In the genomic region with DNA sequence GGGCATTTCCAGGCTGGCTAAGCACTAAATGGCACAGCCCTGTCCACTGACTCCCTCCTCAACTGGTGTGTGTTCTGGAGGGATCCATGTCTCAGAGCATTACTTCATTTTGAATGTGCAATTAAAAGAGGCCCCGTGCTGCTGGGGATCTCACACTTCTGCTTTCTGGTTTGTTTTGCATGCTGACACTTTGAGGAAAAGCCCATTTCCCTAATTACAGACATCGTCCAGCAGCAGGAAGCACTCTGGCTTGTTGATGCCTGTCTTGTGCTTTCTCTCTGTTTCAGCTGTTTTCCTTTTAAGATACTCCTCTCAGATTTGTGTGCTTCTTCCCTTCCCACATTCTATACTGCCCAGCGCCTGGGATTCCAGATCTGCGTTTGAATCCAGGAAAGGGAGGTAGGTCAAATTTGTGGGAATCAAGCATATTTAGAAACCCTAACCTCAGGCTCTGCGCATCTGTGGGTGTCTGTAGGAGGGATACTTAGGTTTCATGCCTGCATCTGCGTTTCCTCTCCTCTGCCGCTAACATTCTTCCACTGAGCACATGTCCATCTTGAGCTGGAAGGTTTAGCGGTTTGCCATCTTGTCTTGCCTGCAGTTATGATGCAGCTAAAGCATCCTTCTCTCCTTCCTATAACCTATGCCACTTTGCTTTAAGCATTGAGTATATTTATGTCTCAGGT, we compare ENCODE assay signal across 10 cellular contexts. TPM values are rescaled to one million over a fixed set of nuclear protein-coding genes. Genes with fewer than 3 reads are reported as not detected.
DNase-seq lines count a peak whose midpoint lies in the region; ATAC-seq, FAIRE-seq and TF ChIP-seq lines count a peak whose summit lies in the region.
"Had no signal": no experiment of that assay in that cellular context is flagged by ENCODE, and none has a peak within 500 bp of the region (broad histone marks: within the 10 kb centered on the region; RNA-seq: fewer than 3 reads in every experiment).

No MANE protein-coding gene starts in this region.

- peaks cover 5% of the 10 kb centered on the region for H3K4me1 Mint-ChIP-seq in activated T-cell treated with anti-CD3 and anti-CD28 coated beads, Interleukin-2, amount 50 U/mL, for 4 hours (ENCODE audit: low read depth)

- H3K27me3 Mint-ChIP-seq in activated T-cell treated with anti-CD3 and anti-CD28 coated beads, Interleukin-2, amount 50 U/mL, for 4 hours (ENCODE audit: low read depth): peaks cover 24% of the 10 kb centered on the region

- no peaks in the 10 kb centered on the region for H3K36me3 Mint-ChIP-seq in activated T-cell treated with anti-CD3 and anti-CD28 coated beads, Interleukin-2, amount 50 U/mL, for 4 hours (ENCODE audit: insufficient read depth)

- peak; percentile 60 for TF ChIP-seq POLR2A in GM12892 (IDR thresholded peaks at IDR 0.05; ENCODE audit: low read depth, low read length)

- intact Hi-C loops in Right ventricle myocardium superior (cut with DNase I): no loop called here

- DNase-seq in GM12892 (ENCODE audit: insufficient read length) (no peak), Right ventricle myocardium superior (no peak), AG08396 (ENCODE audit: low spot score) (no peak), NCI-H524 (lab: John Stamatoyannopoulos, UW) (no peak)
- DNase-seq in activated T-cell treated with anti-CD3 and anti-CD28 coated beads, Interleukin-2, amount 50 U/mL, for 4 hours: no peak
- no peak for DNase-seq in stimulated activated CD4-positive, alpha-beta T cell treated with anti-CD3 and anti-CD28 coated beads, Interleukin-4, amount 100 ng/mL, for 1 hour
- DNase-seq: activated naive CD4-positive, alpha-beta T cell treated with anti-CD3 and anti-CD28 coated beads for 36 hours; NCI-H82 had no signal

- ATAC-seq in GM21529 (IDR thresholded peaks at IDR 0.05; ENCODE audit: unreplicated experiment) (peak; percentile 56), HG03521 (IDR thresholded peaks at IDR 0.05; ENCODE audit: unreplicated experiment) (peak; percentile 52), Right ventricle myocardium superior (ENCODE audit: poor library complexity) (peak; percentile 51)
- no peak for ATAC-seq in activated T-cell treated with anti-CD3 and anti-CD28 coated beads, Interleukin-2, amount 50 U/mL, for 4 hours

- FAIRE-seq in GM12892 (lab: Jason Lieb, UNC): peak; percentile 97

- no peaks in the 10 kb centered on the region for H3K9me3 Mint-ChIP-seq in activated T-cell treated with anti-CD3 and anti-CD28 coated beads, Interleukin-2, amount 50 U/mL, for 4 hours
- H3K9me3 Mint-ChIP-seq: activated naive CD4-positive, alpha-beta T cell treated with anti-CD3 and anti-CD28 coated beads for 36 hours had no signal

- no peak overlapping the region for H3K4me3 Mint-ChIP-seq in activated T-cell treated with anti-CD3 and anti-CD28 coated beads, Interleukin-2, amount 50 U/mL, for 4 hours
- H3K4me3 Mint-ChIP-seq: activated naive CD4-positive, alpha-beta T cell treated with anti-CD3 and anti-CD28 coated beads for 36 hours had no signal

RNA-seq across cellular contexts. Expression of a gene that starts 25.7 kb away (rescaled TPM):
- polyA plus RNA-seq in GM12892 (2012; ENCODE audit: missing spikeins): 28.5 TPM
- total RNA-seq in Right ventricle myocardium superior: 6.5 TPM
- total RNA-seq in activated T-cell treated with anti-CD3 and anti-CD28 coated beads, Interleukin-2, amount 50 U/mL, for 4 hours: 1 to 10 TPM in 1 of 3 donors, under 1 TPM in 2; 0.48 to 3.8 (median 0.63) TPM

Comparison
In these comparisons a context has a peak if more than half of its experiments do, and no peak if none do; other contexts are left out.
1. ATAC-seq: peak in GM21529 (single experiment), HG03521 (single experiment) and Right ventricle myocardium superior (single experiment); none in activated T-cell treated with anti-CD3 and anti-CD28 coated beads, Interleukin-2, amount 50 U/mL, for 4 hours (0 of 2).